ENCODE assay signal across 16 cellular contexts in genomic region chr4:139786494-139787354, GRCh38.
A peak's percentile ranks its signal among the peaks of the same experiment; 100 is the strongest.
DNase-seq lines count a peak whose midpoint lies in the region; ATAC-seq and TF ChIP-seq lines count a peak whose summit lies in the region.
"Had no signal": no experiment of that assay in that cellular context is flagged by ENCODE, and none has a peak within 500 bp of the region (broad histone marks: within the 10 kb centered on the region; RNA-seq: fewer than 3 reads in every experiment).

No MANE protein-coding gene starts in this region.

- H3K36me3 ChIP-seq in WERI-Rb-1, result no peaks in the 10 kb centered on the region
- H3K36me3 ChIP-seq in MG63, result no peaks in the 10 kb centered on the region
- H3K36me3 ChIP-seq: tibial artery had no signal

- H3K4me3 ChIP-seq in WERI-Rb-1 (ENCODE audit: low read depth, low read length) (peak overlapping the region; percentile 27), MG63 (no peak overlapping the region)
- H3K4me3 ChIP-seq: tibial artery had no signal

- ATAC-seq in left lobe of liver, result peak; percentile 18
- peak; percentile 76 to 85 for ATAC-seq in stimulated activated naive B cell treated with anti-CD40 and anti-IgM and Interleukin-4, amounts not matched to agents 10 μg/mL and 1 μg/mL and 100 μg/mL, for 72 hours (replicated peaks)
- ATAC-seq: activated naive CD4-positive, alpha-beta T cell treated with anti-CD3 and anti-CD28 coated beads, Interleukin-2, amount 50 U/mL, for 72 hours; HCT116 had no signal

- peak overlapping the region in 1 of 2 donors; percentile 51 for H3K4me3 Mint-ChIP-seq in stimulated activated naive B cell treated with anti-CD40 and anti-IgM and Interleukin-4, amounts not matched to agents 10 μg/mL and 1 μg/mL and 100 μg/mL, for 72 hours
- H3K4me3 Mint-ChIP-seq: activated CD4-positive, alpha-beta T cell treated with anti-CD3 and anti-CD28 coated beads, Interleukin-2, amount 10 ng/mL, durations not matched to agents 7 days and 5 days; CD4-positive, CD25-positive, alpha-beta regulatory T cell; memory B cell had no signal

- H3K27me3 Mint-ChIP-seq in stimulated activated naive B cell treated with anti-CD40 and anti-IgM and Interleukin-4, amounts not matched to agents 10 μg/mL and 1 μg/mL and 100 μg/mL, for 72 hours, result peaks cover 5% of the 10 kb centered on the region in 2 donors

- peak in 2 of 3 experiments; percentile 46 to 63 for DNase-seq in NCI-H1417 (lab: John Stamatoyannopoulos, UW)
- no peak for DNase-seq in NCI-H1417 treated with DMSO at 0.1 percent for 48 hours (lab: John Stamatoyannopoulos, UW)
- peak; percentile 80 for DNase-seq in WERI-Rb-1
- DNase-seq in left lobe of liver (ENCODE audit: low spot score), result no peak
- no peak for DNase-seq in stimulated activated naive B cell treated with anti-CD40 and anti-IgM and Interleukin-4, amounts not matched to agents 10 μg/mL and 1 μg/mL and 100 μg/mL, for 72 hours
- no peak for DNase-seq in effector CD4-positive, alpha-beta T cell
- DNase-seq in T1000 (lab: John Stamatoyannopoulos, UW), result no peak
- DNase-seq in MG63, result no peak
- DNase-seq: activated CD4-positive, alpha-beta T cell treated with anti-CD3 and anti-CD28 coated beads, Interleukin-2, amount 10 ng/mL, durations not matched to agents 7 days and 5 days; CD4-positive, CD25-positive, alpha-beta regulatory T cell; foreskin melanocyte; SHP77 treated with DMSO at 0.1 percent for 48 hours; tibial artery had no signal

- no peak for TF ChIP-seq CTCF in WERI-Rb-1 (IDR thresholded peaks at IDR 0.05; ENCODE audit: low read depth, low read length)

- peak overlapping the region; percentile 42 for H3K27ac ChIP-seq in WERI-Rb-1
- H3K27ac ChIP-seq: tibial artery had no signal

- H3K27me3 ChIP-seq in WERI-Rb-1 (ENCODE audit: insufficient read depth, low read depth, severe bottlenecking) (no peaks in the 10 kb centered on the region), MG63 (no peaks in the 10 kb centered on the region)
- H3K27me3 ChIP-seq: tibial artery had no signal

- no peaks in the 10 kb centered on the region for H3K36me3 Mint-ChIP-seq in stimulated activated naive B cell treated with anti-CD40 and anti-IgM and Interleukin-4, amounts not matched to agents 10 μg/mL and 1 μg/mL and 100 μg/mL, for 72 hours
- H3K36me3 Mint-ChIP-seq: activated naive CD4-positive, alpha-beta T cell treated with anti-CD3 and anti-CD28 coated beads, Interleukin-2, amount 50 U/mL, for 72 hours; CD4-positive, CD25-positive, alpha-beta regulatory T cell; memory B cell had no signal

- H3K4me1 Mint-ChIP-seq in stimulated activated naive B cell treated with anti-CD40 and anti-IgM and Interleukin-4, amounts not matched to agents 10 μg/mL and 1 μg/mL and 100 μg/mL, for 72 hours, result peaks cover 15 to 25% of the 10 kb centered on the region in 2 donors
- H3K4me1 Mint-ChIP-seq: activated CD4-positive, alpha-beta T cell treated with anti-CD3 and anti-CD28 coated beads, Interleukin-2, amount 10 ng/mL, durations not matched to agents 7 days and 5 days; CD4-positive, CD25-positive, alpha-beta regulatory T cell; memory B cell had no signal

- no peaks in the 10 kb centered on the region for H3K9me3 Mint-ChIP-seq in stimulated activated naive B cell treated with anti-CD40 and anti-IgM and Interleukin-4, amounts not matched to agents 10 μg/mL and 1 μg/mL and 100 μg/mL, for 72 hours
- H3K9me3 Mint-ChIP-seq: activated CD4-positive, alpha-beta T cell treated with anti-CD3 and anti-CD28 coated beads, Interleukin-2, amount 10 ng/mL, durations not matched to agents 7 days and 5 days; activated naive CD4-positive, alpha-beta T cell treated with anti-CD3 and anti-CD28 coated beads, Interleukin-2, amount 50 U/mL, for 72 hours; memory B cell had no signal

- peak overlapping the region; percentile 15 for H3K27ac Mint-ChIP-seq in stimulated activated naive B cell treated with anti-CD40 and anti-IgM and Interleukin-4, amounts not matched to agents 10 μg/mL and 1 μg/mL and 100 μg/mL, for 72 hours
- H3K27ac Mint-ChIP-seq: activated CD4-positive, alpha-beta T cell treated with anti-CD3 and anti-CD28 coated beads, Interleukin-2, amount 10 ng/mL, durations not matched to agents 7 days and 5 days; activated naive CD4-positive, alpha-beta T cell treated with anti-CD3 and anti-CD28 coated beads, Interleukin-2, amount 50 U/mL, for 72 hours; CD4-positive, CD25-positive, alpha-beta regulatory T cell; memory B cell had no signal

- H3K9me3 ChIP-seq in WERI-Rb-1 (ENCODE audit: severe bottlenecking) (no peaks in the 10 kb centered on the region), MG63 (no peaks in the 10 kb centered on the region)
- H3K9me3 ChIP-seq: tibial artery had no signal

Comparison
In these comparisons a context has a peak if more than half of its experiments do, and no peak if none do; other contexts are left out.
1. DNase-seq: peak in NCI-H1417 (2 of 3) and WERI-Rb-1 (single experiment); none in NCI-H1417 treated with DMSO at 0.1 percent for 48 hours (single experiment), left lobe of liver (single experiment), stimulated activated naive B cell treated with anti-CD40 and anti-IgM and Interleukin-4, amounts not matched to agents 10 μg/mL and 1 μg/mL and 100 μg/mL, for 72 hours (single experiment), effector CD4-positive, alpha-beta T cell (single experiment), T1000 (single experiment) and MG63 (single experiment).